In genomic region chr1:151993084-151993733, GRCh38 we compare ENCODE assay signal across 7 cellular contexts. TPM values are rescaled to one million over a fixed set of nuclear protein-coding genes. Genes with fewer than 3 reads are reported as not detected.
DNase-seq lines count a peak whose midpoint lies in the region; ATAC-seq and TF ChIP-seq lines count a peak whose summit lies in the region.

No MANE protein-coding gene starts in this region.

- peaks cover 22% of the 10 kb centered on the region for H3K36me3 Mint-ChIP-seq in central memory CD8-positive, alpha-beta T cell (ENCODE audit: insufficient read depth)

- no peaks in the 10 kb centered on the region for H3K27me3 Mint-ChIP-seq in central memory CD8-positive, alpha-beta T cell

- H3K4me1 ChIP-seq in lung (ENCODE audit: control insufficient read depth in 2 of 2, insufficient read depth in 2 of 2, low read length in 2 of 2) (peaks cover 13 to 16% of the 10 kb centered on the region in 2 donors), subcutaneous abdominal adipose tissue (ENCODE audit: control insufficient read depth in 5 of 5, insufficient read depth in 5 of 5, low read length in 5 of 5) (peaks cover 17 to 64% (median 56%) of the 10 kb centered on the region in 5 donors)

- DNase-seq in T-helper 9 cell (peak; percentile 21), lung (ENCODE audit: low spot score) (peak; percentile 48), mesenteric fat pad (ENCODE audit: low spot score) (no peak)
- peak; percentile 25 to 26 for DNase-seq in central memory CD8-positive, alpha-beta T cell (ENCODE audit: low spot score in 2 of 2)

- H3K4me3 Mint-ChIP-seq in central memory CD8-positive, alpha-beta T cell = peak overlapping the region; percentile 98

- no peaks in the 10 kb centered on the region for H3K9me3 Mint-ChIP-seq in central memory CD8-positive, alpha-beta T cell

- peak overlapping the region; percentile 96 to 99 (median 98) for H3K9ac ChIP-seq in subcutaneous abdominal adipose tissue (ENCODE audit: low read length in 5 of 5)

- H3K36me3 ChIP-seq in lung (ENCODE audit: control insufficient read depth in 2 of 2, insufficient read depth in 2 of 2, low read length in 2 of 2) = no peaks in the 10 kb centered on the region
- peaks cover 0 to 9% (median 3%) of the 10 kb centered on the region in 5 donors for H3K36me3 ChIP-seq in subcutaneous abdominal adipose tissue (ENCODE audit: control insufficient read depth in 5 of 5, insufficient read depth in 5 of 5, low read length in 5 of 5)

- no peaks in the 10 kb centered on the region for H3K9me3 ChIP-seq in lung (ENCODE audit: control insufficient read depth in 2 of 2, insufficient read depth in 1 of 2, low read length in 1 of 2)
- no peaks in the 10 kb centered on the region for H3K9me3 ChIP-seq in subcutaneous abdominal adipose tissue (ENCODE audit: control insufficient read depth in 5 of 5, low read length in 5 of 5)

- H3K4me3 ChIP-seq in lung (peak overlapping the region; percentile 57), subcutaneous abdominal adipose tissue (ENCODE audit: low read depth in 1 of 5, low read length in 5 of 5) (peak overlapping the region; percentile 89 to 99 (median 97))

- H3K27me3 ChIP-seq in lung (ENCODE audit: control insufficient read depth, insufficient read depth) (no peaks in the 10 kb centered on the region), subcutaneous abdominal adipose tissue (ENCODE audit: control insufficient read depth in 5 of 5, insufficient read depth in 4 of 5, low read length in 5 of 5) (no peaks in the 10 kb centered on the region)

- peaks cover 62% of the 10 kb centered on the region for H3K4me1 Mint-ChIP-seq in central memory CD8-positive, alpha-beta T cell

- peak; percentile 33 for ATAC-seq in HG03045 (IDR thresholded peaks at IDR 0.05; ENCODE audit: unreplicated experiment)
- peak; percentile 29 for ATAC-seq in central memory CD8-positive, alpha-beta T cell (replicated peaks; ENCODE audit: extremely low read depth, poor library complexity, severe bottlenecking)
- ATAC-seq in lung (ENCODE audit: insufficient read depth, low FRiP score) = no peak
- ATAC-seq in HG03097 (IDR thresholded peaks at IDR 0.05; ENCODE audit: low FRiP score, unreplicated experiment) = no peak

- no peak for TF ChIP-seq CTCF in lung (IDR thresholded peaks at IDR 0.05; ENCODE audit: control extremely low read depth, extremely low read depth)

- H3K27ac ChIP-seq in lung (ENCODE audit: low read depth in 1 of 2, low read length in 1 of 2) = peak overlapping the region; percentile 93 to 96
- peak overlapping the region; percentile 99 for H3K27ac ChIP-seq in subcutaneous abdominal adipose tissue (ENCODE audit: low read depth, low read length)

- peak overlapping the region; percentile 97 for H3K27ac Mint-ChIP-seq in central memory CD8-positive, alpha-beta T cell (ENCODE audit: low read depth)

- 1% methylated on average over 40 to 50 of the region's 50 CpGs for WGBS in lung, 2 donors

RNA-seq across cellular contexts. Expression of gene S100A10, which starts 0.5 kb away (rescaled TPM):
- total RNA-seq in lung (100 to 1,000 TPM; 205 to 801 TPM), mesenteric fat pad (650 TPM)
- 1,000 to 10,000 TPM in 1 of 2 donors, 100 to 1,000 TPM in 1; 548 to 1,003 TPM for polyA plus RNA-seq in lung

RNA-seq across cellular contexts. Expression of gene S100A11, which starts 43.6 kb away (rescaled TPM):
- total RNA-seq in lung (100 to 1,000 TPM in 1 of 2 donors, 10 to 100 TPM in 1; 69.4 to 610 TPM), mesenteric fat pad (750 TPM)
- 1,000 to 10,000 TPM; 2,699 to 3,092 TPM for polyA plus RNA-seq in lung

Comparison
In these comparisons a context has a peak if more than half of its experiments do, and no peak if none do; other contexts are left out.
1. ATAC-seq: peak in HG03045 (single experiment) and central memory CD8-positive, alpha-beta T cell (single experiment); none in lung (single experiment) and HG03097 (single experiment).